In the genomic region with DNA sequence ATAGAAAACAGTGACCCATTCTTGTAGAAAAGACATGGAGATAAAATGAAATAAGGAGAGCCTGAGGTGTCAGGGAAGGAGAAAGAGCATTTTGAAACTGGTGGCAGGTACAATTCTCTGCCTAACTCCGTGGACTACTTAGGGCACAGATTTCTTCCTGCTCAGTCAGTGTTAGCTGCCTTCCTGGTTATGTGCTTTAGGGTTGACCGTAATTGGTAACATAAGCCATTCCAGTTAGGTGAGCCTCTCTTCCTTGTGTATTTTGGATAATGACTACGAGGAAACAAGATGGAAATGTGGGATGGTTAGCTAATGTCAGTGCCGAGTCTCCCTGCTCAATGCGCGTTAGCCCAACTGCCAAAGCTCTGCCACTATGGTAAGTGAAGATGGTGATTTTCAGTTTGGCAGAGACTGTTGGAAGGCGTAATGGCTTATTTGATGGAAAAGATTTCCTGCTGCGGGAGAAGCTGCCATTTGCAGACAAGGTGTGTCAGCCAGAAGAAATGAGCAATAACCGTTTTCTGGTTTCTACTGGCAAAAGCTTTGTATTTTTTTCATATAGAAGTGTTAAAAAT, we compare ENCODE assay signal across 18 cellular contexts.
DNase-seq lines count a peak whose midpoint lies in the region; ATAC-seq and TF ChIP-seq lines count a peak whose summit lies in the region.
"Had no signal": no experiment of that assay in that cellular context is flagged by ENCODE, and none has a peak within 500 bp of the region (broad histone marks: within the 10 kb centered on the region; RNA-seq: fewer than 3 reads in every experiment).

No MANE protein-coding gene starts in this region.

- no peak for ATAC-seq in heart left ventricle
- no peak for ATAC-seq in Right ventricle myocardium inferior
- ATAC-seq in GM21360 (IDR thresholded peaks at IDR 0.05; ENCODE audit: unreplicated experiment): no peak
- ATAC-seq in SK-N-SH treated with all-trans-retinoic acid at 6 μM for 48 hours: no peak
- ATAC-seq: activated CD8-positive, alpha-beta T cell treated with anti-CD3 and anti-CD28 coated beads for 36 hours; activated naive CD8-positive, alpha-beta T cell treated with anti-CD3 and anti-CD28 coated beads, Interleukin-2, amount 50 U/mL, for 24 hours had no signal

- H3K36me3 Mint-ChIP-seq in neural progenitor cell: peaks cover 50% of the 10 kb centered on the region
- H3K36me3 Mint-ChIP-seq: CD4-positive, CD25-positive, alpha-beta regulatory T cell had no signal

- H3K27me3 ChIP-seq in heart left ventricle: peaks cover 0 to 16% (median 0%) of the 10 kb centered on the region in 9 donors
- no peaks in the 10 kb centered on the region for H3K27me3 ChIP-seq in neural progenitor cell
- no peaks in the 10 kb centered on the region for H3K27me3 ChIP-seq in uterus

- peaks cover 91% of the 10 kb centered on the region for H3K79me2 ChIP-seq in neural progenitor cell (ENCODE audit: low read depth)

- H3K9ac ChIP-seq in neural progenitor cell: no peak overlapping the region

- H3K4me3 ChIP-seq in heart left ventricle: peak overlapping the region in 4 of 12 donors; percentile 7 to 95 (median 41)
- peak overlapping the region; percentile 75 for H3K4me3 ChIP-seq in coronary artery
- H3K4me3 ChIP-seq in neural progenitor cell: no peak overlapping the region
- H3K4me3 ChIP-seq in uterus: peak overlapping the region; percentile 20 to 98
- H3K4me3 ChIP-seq: skin epidermis had no signal

- DNase-seq in heart left ventricle: no peak
- DNase-seq in Right ventricle myocardium inferior (ENCODE audit: missing footprints): no peak
- no peak for DNase-seq in coronary artery (ENCODE audit: low spot score)
- DNase-seq in neural progenitor cell (ENCODE audit: low spot score): no peak
- no peak for DNase-seq in uterus
- DNase-seq in NCI-H446 treated with DMSO at 0.1 percent for 48 hours (lab: John Stamatoyannopoulos, UW): no peak
- DNase-seq: activated CD8-positive, alpha-beta T cell treated with anti-CD3 and anti-CD28 coated beads for 36 hours; activated naive CD8-positive, alpha-beta T cell treated with anti-CD3 and anti-CD28 coated beads, Interleukin-2, amount 50 U/mL, for 24 hours; CD4-positive, CD25-positive, alpha-beta regulatory T cell; islet precursor cell; NCI-H1048; RPMI8226 had no signal

- peak overlapping the region in 11 of 12 donors; percentile 65 to 97 (median 86) for H3K27ac ChIP-seq in heart left ventricle
- peak overlapping the region; percentile 95 to 98 for H3K27ac ChIP-seq in coronary artery
- H3K27ac ChIP-seq in neural progenitor cell: no peak overlapping the region
- H3K27ac ChIP-seq in uterus: peak overlapping the region; percentile 98 to 99

- TF ChIP-seq POLR2A in heart left ventricle (IDR thresholded peaks at IDR 0.05) (no peak), uterus (IDR thresholded peaks at IDR 0.05) (no peak)

- H3K9me3 Mint-ChIP-seq in neural progenitor cell: peaks cover 16% of the 10 kb centered on the region
- H3K9me3 Mint-ChIP-seq: activated CD8-positive, alpha-beta T cell treated with anti-CD3 and anti-CD28 coated beads for 36 hours; activated naive CD8-positive, alpha-beta T cell treated with anti-CD3 and anti-CD28 coated beads, Interleukin-2, amount 50 U/mL, for 24 hours; mesothelial cell of epicardium; type B pancreatic cell had no signal

- peaks cover 81% of the 10 kb centered on the region for H4K20me1 ChIP-seq in neural progenitor cell (ENCODE audit: low read depth)

- peaks cover 5% of the 10 kb centered on the region for H3K27me3 Mint-ChIP-seq in neural progenitor cell (ENCODE audit: insufficient read depth, low read depth)
- H3K27me3 Mint-ChIP-seq: type B pancreatic cell had no signal

- H3K27ac Mint-ChIP-seq in neural progenitor cell: peak overlapping the region; percentile 18
- H3K27ac Mint-ChIP-seq: activated CD8-positive, alpha-beta T cell treated with anti-CD3 and anti-CD28 coated beads for 36 hours; activated naive CD8-positive, alpha-beta T cell treated with anti-CD3 and anti-CD28 coated beads, Interleukin-2, amount 50 U/mL, for 24 hours; CD4-positive, CD25-positive, alpha-beta regulatory T cell; IgD-negative memory B cell; type B pancreatic cell had no signal

- H2AFZ ChIP-seq in neural progenitor cell (replicated peaks): no peak overlapping the region

- H3K4me1 ChIP-seq in heart left ventricle: peaks cover 2 to 86% (median 56%) of the 10 kb centered on the region in 12 donors
- peaks cover 27% of the 10 kb centered on the region for H3K4me1 ChIP-seq in neural progenitor cell
- H3K4me1 ChIP-seq in uterus: peaks cover 1 to 4% of the 10 kb centered on the region in 2 donors

- H3F3A ChIP-seq in neural progenitor cell (ENCODE audit: low read depth): no peaks in the 10 kb centered on the region

- peaks cover 36% of the 10 kb centered on the region for H3K4me1 Mint-ChIP-seq in neural progenitor cell

- TF ChIP-seq CTCF in heart left ventricle (IDR thresholded peaks at IDR 0.05) (no peak), coronary artery (IDR thresholded peaks at IDR 0.05) (no peak), neural progenitor cell (IDR thresholded peaks at IDR 0.05) (no peak), uterus (IDR thresholded peaks at IDR 0.05) (no peak)

- H3K4me2 ChIP-seq in neural progenitor cell: no peak overlapping the region

- H3K36me3 ChIP-seq in heart left ventricle (no peaks in the 10 kb centered on the region), neural progenitor cell (peaks cover 5% of the 10 kb centered on the region), uterus (no peaks in the 10 kb centered on the region)

- 74 to 91% (median 85%) methylated on average over 9 of the region's 9 CpGs for WGBS in heart left ventricle, 4 donors

- no peak overlapping the region for H3K4me3 Mint-ChIP-seq in neural progenitor cell
- H3K4me3 Mint-ChIP-seq: activated CD8-positive, alpha-beta T cell treated with anti-CD3 and anti-CD28 coated beads for 36 hours; activated naive CD8-positive, alpha-beta T cell treated with anti-CD3 and anti-CD28 coated beads, Interleukin-2, amount 50 U/mL, for 24 hours; IgD-negative memory B cell; mesothelial cell of epicardium; type B pancreatic cell had no signal

- no peaks in the 10 kb centered on the region for H3K9me3 ChIP-seq in heart left ventricle
- no peaks in the 10 kb centered on the region for H3K9me3 ChIP-seq in neural progenitor cell (ENCODE audit: low read depth)
- no peaks in the 10 kb centered on the region for H3K9me3 ChIP-seq in uterus

- intact Hi-C loops in heart left ventricle (cut with DNase I): loop anchor here in 8 of 10 donors (2.0 to 10.0 kb wide), 6 partner anchors 41 to 251 kb away; no protein-coding TSS in a partner anchor
- intact Hi-C loops in Right ventricle myocardium inferior (cut with DNase I): loop anchor here (5.0 kb wide), 1 partner anchor 69 kb away; no protein-coding TSS in a partner anchor
- intact Hi-C loops in uterus (cut with DNase I; ENCODE audit: low total_unique reads): loop anchor here (10.0 kb wide), 1 partner anchor 201 kb away; no protein-coding TSS in a partner anchor

TF ChIP-seq in SK-N-SH treated with all-trans-retinoic acid at 6 μM for 48 hours, 23 proteins besides CTCF, POLR2A, EP300 and RAD21 (continues in another document):
- TF ChIP-seq ISL1 (CRISPR knock-in tag; IDR thresholded peaks at IDR 0.05): no peak
- no peak for TF ChIP-seq ESRRG (CRISPR knock-in tag; IDR thresholded peaks at IDR 0.05)
- TF ChIP-seq ARNTL (CRISPR knock-in tag; IDR thresholded peaks at IDR 0.05; ENCODE audit: borderline replicate concordance, low read depth): no peak
- TF ChIP-seq GLIS3 (CRISPR knock-in tag; IDR thresholded peaks at IDR 0.05): no peak
- TF ChIP-seq RARB (CRISPR knock-in tag; IDR thresholded peaks at IDR 0.05): no peak
- no peak for TF ChIP-seq BACH2 (CRISPR knock-in tag; IDR thresholded peaks at IDR 0.05; ENCODE audit: borderline replicate concordance)
- TF ChIP-seq ZNF565 (CRISPR knock-in tag; conservative IDR thresholded peaks at IDR 0.05; ENCODE audit: low read depth): no peak
- TF ChIP-seq ZNF70 (CRISPR knock-in tag; IDR thresholded peaks at IDR 0.05): no peak
- no peak for TF ChIP-seq TOX (CRISPR knock-in tag; IDR thresholded peaks at IDR 0.05; ENCODE audit: borderline replicate concordance)
- no peak for TF ChIP-seq SNAI2 (CRISPR knock-in tag; IDR thresholded peaks at IDR 0.05)
- TF ChIP-seq, protein P1, sequence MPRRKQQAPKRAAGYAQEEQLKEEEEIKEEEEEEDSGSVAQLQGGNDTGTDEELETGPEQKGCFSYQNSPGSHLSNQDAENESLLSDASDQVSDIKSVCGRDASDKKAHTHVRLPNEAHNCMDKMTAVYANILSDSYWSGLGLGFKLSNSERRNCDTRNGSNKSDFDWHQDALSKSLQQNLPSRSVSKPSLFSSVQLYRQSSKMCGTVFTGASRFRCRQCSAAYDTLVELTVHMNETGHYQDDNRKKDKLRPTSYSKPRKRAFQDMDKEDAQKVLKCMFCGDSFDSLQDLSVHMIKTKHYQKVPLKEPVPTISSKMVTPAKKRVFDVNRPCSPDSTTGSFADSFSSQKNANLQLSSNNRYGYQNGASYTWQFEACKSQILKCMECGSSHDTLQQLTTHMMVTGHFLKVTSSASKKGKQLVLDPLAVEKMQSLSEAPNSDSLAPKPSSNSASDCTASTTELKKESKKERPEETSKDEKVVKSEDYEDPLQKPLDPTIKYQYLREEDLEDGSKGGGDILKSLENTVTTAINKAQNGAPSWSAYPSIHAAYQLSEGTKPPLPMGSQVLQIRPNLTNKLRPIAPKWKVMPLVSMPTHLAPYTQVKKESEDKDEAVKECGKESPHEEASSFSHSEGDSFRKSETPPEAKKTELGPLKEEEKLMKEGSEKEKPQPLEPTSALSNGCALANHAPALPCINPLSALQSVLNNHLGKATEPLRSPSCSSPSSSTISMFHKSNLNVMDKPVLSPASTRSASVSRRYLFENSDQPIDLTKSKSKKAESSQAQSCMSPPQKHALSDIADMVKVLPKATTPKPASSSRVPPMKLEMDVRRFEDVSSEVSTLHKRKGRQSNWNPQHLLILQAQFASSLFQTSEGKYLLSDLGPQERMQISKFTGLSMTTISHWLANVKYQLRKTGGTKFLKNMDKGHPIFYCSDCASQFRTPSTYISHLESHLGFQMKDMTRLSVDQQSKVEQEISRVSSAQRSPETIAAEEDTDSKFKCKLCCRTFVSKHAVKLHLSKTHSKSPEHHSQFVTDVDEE (CRISPR knock-in tag; IDR thresholded peaks at IDR 0.05): no peak
- TF ChIP-seq, protein P2, sequence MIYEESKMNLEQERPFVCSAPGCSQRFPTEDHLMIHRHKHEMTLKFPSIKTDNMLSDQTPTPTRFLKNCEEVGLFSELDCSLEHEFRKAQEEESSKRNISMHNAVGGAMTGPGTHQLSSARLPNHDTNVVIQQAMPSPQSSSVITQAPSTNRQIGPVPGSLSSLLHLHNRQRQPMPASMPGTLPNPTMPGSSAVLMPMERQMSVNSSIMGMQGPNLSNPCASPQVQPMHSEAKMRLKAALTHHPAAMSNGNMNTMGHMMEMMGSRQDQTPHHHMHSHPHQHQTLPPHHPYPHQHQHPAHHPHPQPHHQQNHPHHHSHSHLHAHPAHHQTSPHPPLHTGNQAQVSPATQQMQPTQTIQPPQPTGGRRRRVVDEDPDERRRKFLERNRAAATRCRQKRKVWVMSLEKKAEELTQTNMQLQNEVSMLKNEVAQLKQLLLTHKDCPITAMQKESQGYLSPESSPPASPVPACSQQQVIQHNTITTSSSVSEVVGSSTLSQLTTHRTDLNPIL (CRISPR knock-in tag; IDR thresholded peaks at IDR 0.05; ENCODE audit: low read depth): no peak
- TF ChIP-seq OSR1 (CRISPR knock-in tag; IDR thresholded peaks at IDR 0.05): no peak
